1 cellular context compared by ENCODE assay signal in genomic region chr3:122919291-122919610, GRCh38.
TF ChIP-seq lines count a peak whose summit lies in the region.

No MANE protein-coding gene starts in this region.

TF ChIP-seq in SK-N-SH treated with all-trans-retinoic acid at 6 μM for 48 hours, 23 proteins besides CTCF, POLR2A, EP300 and RAD21 (continued from another document):
- no peak for TF ChIP-seq PPARA (CRISPR knock-in tag; IDR thresholded peaks at IDR 0.05; ENCODE audit: borderline replicate concordance)
- TF ChIP-seq TSHZ2 (CRISPR knock-in tag; IDR thresholded peaks at IDR 0.05), result no peak
- TF ChIP-seq CSDC2 (CRISPR knock-in tag; IDR thresholded peaks at IDR 0.05), result no peak
- TF ChIP-seq POU6F1 (CRISPR knock-in tag; IDR thresholded peaks at IDR 0.05; ENCODE audit: borderline replicate concordance, low read depth), result no peak
TF ChIP-seq in SK-N-SH treated with all-trans-retinoic acid at 6 μM for 48 hours: peak in this region for 0.
